22 cellular contexts compared by ENCODE assay signal in the genomic region with DNA sequence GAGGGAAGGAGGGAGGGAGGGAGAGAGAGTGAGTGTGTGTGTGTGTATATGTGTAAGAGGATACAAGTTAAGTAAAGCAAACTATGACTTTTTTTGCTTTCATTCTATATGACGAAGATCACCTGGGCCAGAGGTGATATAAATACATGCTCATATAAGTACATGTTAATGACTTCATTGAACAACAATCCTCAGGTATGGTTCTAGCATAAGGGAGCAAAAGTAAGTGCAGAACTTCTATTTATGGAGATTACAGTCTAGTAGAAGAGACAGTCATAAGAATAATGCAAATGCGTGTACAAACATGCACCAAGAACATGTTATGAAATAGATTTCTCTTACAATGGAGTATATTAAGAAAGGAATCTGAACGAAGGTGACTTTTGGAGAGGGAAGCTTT.
DNase-seq lines count a peak whose midpoint lies in the region; ATAC-seq and TF ChIP-seq lines count a peak whose summit lies in the region.
"Had no signal": no experiment of that assay in that cellular context is flagged by ENCODE, and none has a peak within 500 bp of the region (broad histone marks: within the 10 kb centered on the region; RNA-seq: fewer than 3 reads in every experiment).

No MANE protein-coding gene starts in this region.

- no peaks in the 10 kb centered on the region for H3K36me3 ChIP-seq in RWPE2 (ENCODE audit: low read depth)
- H3K36me3 ChIP-seq: BE2C; BLaER1 treated with 17β-estradiol and CSF1 and Interleukin-3, amounts not matched to agents 10 nM and 100 nM had no signal

- H3K4me3 ChIP-seq in RWPE2 (ENCODE audit: severe bottlenecking) (no peak overlapping the region), epithelial cell of esophagus (ENCODE audit: low read length) (no peak overlapping the region)
- H3K4me3 ChIP-seq: A549; BLaER1 treated with 17β-estradiol and CSF1 and Interleukin-3, amounts not matched to agents 10 nM and 100 nM; GM23248 had no signal

- DNase-seq in HPDE6-E6E7 (ENCODE audit: extremely low spot score) (peak; percentile 19), RWPE2 (ENCODE audit: low spot score) (no peak), epithelial cell of esophagus (ENCODE audit: low read depth) (peak; percentile 94), foreskin keratinocyte (peak; percentile 94 to 96), hypothalamus (lab: John Stamatoyannopoulos, UW) (no peak), NCI-H2227 treated with DMSO at 0.1 percent for 48 hours (lab: John Stamatoyannopoulos, UW) (no peak)
- DNase-seq: 8988T; ACHN; AML-193; BE2C; Calu3; CD4-positive, alpha-beta memory T cell; COR-L47; DMS53; DMS79 treated with DMSO at 0.1 percent for 48 hours; GF-D8; GM23248; H7; HCEC 1CT had no signal

- no peaks in the 10 kb centered on the region for H3K27me3 ChIP-seq in RWPE2 (ENCODE audit: insufficient read depth, poor library complexity, severe bottlenecking)
- no peaks in the 10 kb centered on the region for H3K27me3 ChIP-seq in foreskin keratinocyte
- H3K27me3 ChIP-seq: BE2C; BLaER1 treated with 17β-estradiol and CSF1 and Interleukin-3, amounts not matched to agents 10 nM and 100 nM had no signal

- H3K27ac ChIP-seq in RWPE2 (ENCODE audit: poor library complexity, severe bottlenecking) (peak overlapping the region; percentile 41), foreskin keratinocyte (no peak overlapping the region)
- H3K27ac ChIP-seq: A549; BLaER1 treated with 17β-estradiol and CSF1 and Interleukin-3, amounts not matched to agents 10 nM and 100 nM; GM23248 had no signal

- no peak for TF ChIP-seq CTCF in RWPE2 (IDR thresholded peaks at IDR 0.05; ENCODE audit: poor library complexity, severe bottlenecking)
- no peak for TF ChIP-seq CTCF in epithelial cell of esophagus (IDR thresholded peaks at IDR 0.05; ENCODE audit: insufficient read depth, low read depth, low read length, missing control alignments)
- no peak for TF ChIP-seq CTCF in foreskin keratinocyte (conservative IDR thresholded peaks at IDR 0.05)

- H3K9me3 ChIP-seq in RWPE2 (ENCODE audit: severe bottlenecking) = no peaks in the 10 kb centered on the region
- H3K9me3 ChIP-seq: A549; BE2C; BLaER1 treated with 17β-estradiol and CSF1 and Interleukin-3, amounts not matched to agents 10 nM and 100 nM had no signal

- ATAC-seq in RWPE2 (ENCODE audit: low read depth) (peak; percentile 95), foreskin keratinocyte (peak; percentile 87), GM21515 (IDR thresholded peaks at IDR 0.05; ENCODE audit: unreplicated experiment) (no peak)
- ATAC-seq: A549 had no signal

- peaks cover 13% of the 10 kb centered on the region for H3K4me1 ChIP-seq in RWPE2 (ENCODE audit: insufficient read depth, poor library complexity, severe bottlenecking)
- H3K4me1 ChIP-seq in foreskin keratinocyte = no peaks in the 10 kb centered on the region
- H3K4me1 ChIP-seq: A549; BLaER1 treated with 17β-estradiol and CSF1 and Interleukin-3, amounts not matched to agents 10 nM and 100 nM had no signal

Comparison
In these comparisons a context has a peak if more than half of its experiments do, and no peak if none do; other contexts are left out.
1. DNase-seq: peak in HPDE6-E6E7 (single experiment), epithelial cell of esophagus (single experiment) and foreskin keratinocyte (2 of 2); none in RWPE2 (single experiment), hypothalamus (0 of 51) and NCI-H2227 treated with DMSO at 0.1 percent for 48 hours (single experiment).